In genomic region chr15:62492900-62493299, GRCh38 we compare ENCODE assay signal across 19 cellular contexts.
"Had no signal": no experiment of that assay in that cellular context is flagged by ENCODE, and none has a peak within 500 bp of the region (broad histone marks: within the 10 kb centered on the region; RNA-seq: fewer than 3 reads in every experiment).

No MANE protein-coding gene starts in this region.

- DNase-seq: activated CD4-positive, alpha-beta T cell treated with anti-CD3 and anti-CD28 coated beads, Interleukin-2, amount 10 ng/mL, durations not matched to agents 7 days and 5 days; activated CD4-positive, CD25-positive, alpha-beta regulatory T cell; activated naive CD8-positive, alpha-beta T cell treated with anti-CD3 and anti-CD28 coated beads for 36 hours; amygdala; body of pancreas; central memory CD4-positive, alpha-beta T cell; colonic mucosa; esophagus squamous epithelium; left cardiac atrium; naive thymus-derived CD4-positive, alpha-beta T cell; nucleus accumbens; posterior cingulate gyrus; stimulated activated CD4-positive, alpha-beta T cell treated with anti-CD3 and anti-CD28 coated beads, Interleukin-15, amount 100 ng/mL, for 24 hours; stimulated activated CD4-positive, alpha-beta T cell treated with anti-CD3 and anti-CD28 coated beads, Interleukin-4, amount 100 ng/mL, for 1 hour; stimulated activated naive CD4-positive, alpha-beta T cell; substantia nigra; transverse colon had no signal

- H3K4me1 ChIP-seq: body of pancreas, colonic mucosa had no signal

- H3K9me3 ChIP-seq: body of pancreas, colonic mucosa, esophagus squamous epithelium, transverse colon had no signal

- H3K27ac Mint-ChIP-seq: activated CD4-positive, alpha-beta T cell treated with anti-CD3 and anti-CD28 coated beads, Interleukin-2, amount 10 ng/mL, durations not matched to agents 7 days and 5 days; activated naive CD8-positive, alpha-beta T cell treated with anti-CD3 and anti-CD28 coated beads for 36 hours; naive thymus-derived CD4-positive, alpha-beta T cell; T-helper 2 cell treated with Interferon-gamma antibody and Interleukin-4, amounts not matched to agents 5 μg/mL and 100 μg/mL, for 36 hours had no signal

- H3K4me3 Mint-ChIP-seq: activated CD4-positive, alpha-beta T cell treated with anti-CD3 and anti-CD28 coated beads, Interleukin-2, amount 10 ng/mL, durations not matched to agents 7 days and 5 days; activated naive CD8-positive, alpha-beta T cell treated with anti-CD3 and anti-CD28 coated beads for 36 hours; naive thymus-derived CD4-positive, alpha-beta T cell; T-helper 2 cell treated with Interferon-gamma antibody and Interleukin-4, amounts not matched to agents 5 μg/mL and 100 μg/mL, for 36 hours had no signal

- H3K4me3 ChIP-seq: body of pancreas, colonic mucosa, esophagus squamous epithelium, skin epidermis, transverse colon had no signal

- H3K36me3 Mint-ChIP-seq: activated naive CD8-positive, alpha-beta T cell treated with anti-CD3 and anti-CD28 coated beads for 36 hours; naive thymus-derived CD4-positive, alpha-beta T cell had no signal

- H3K27ac ChIP-seq: body of pancreas, colonic mucosa, skin epidermis, transverse colon had no signal

- H3K4me1 Mint-ChIP-seq: activated CD4-positive, alpha-beta T cell treated with anti-CD3 and anti-CD28 coated beads, Interleukin-2, amount 10 ng/mL, durations not matched to agents 7 days and 5 days; activated naive CD8-positive, alpha-beta T cell treated with anti-CD3 and anti-CD28 coated beads for 36 hours; naive thymus-derived CD4-positive, alpha-beta T cell had no signal

- H3K27me3 Mint-ChIP-seq: activated CD4-positive, alpha-beta T cell treated with anti-CD3 and anti-CD28 coated beads, Interleukin-2, amount 10 ng/mL, durations not matched to agents 7 days and 5 days; activated naive CD8-positive, alpha-beta T cell treated with anti-CD3 and anti-CD28 coated beads for 36 hours had no signal

- ATAC-seq: body of pancreas; naive thymus-derived CD4-positive, alpha-beta T cell had no signal

- H3K9me3 Mint-ChIP-seq: activated CD4-positive, alpha-beta T cell treated with anti-CD3 and anti-CD28 coated beads, Interleukin-2, amount 10 ng/mL, durations not matched to agents 7 days and 5 days; activated naive CD8-positive, alpha-beta T cell treated with anti-CD3 and anti-CD28 coated beads for 36 hours; T-helper 2 cell treated with Interferon-gamma antibody and Interleukin-4, amounts not matched to agents 5 μg/mL and 100 μg/mL, for 36 hours had no signal

- H3K36me3 ChIP-seq: colonic mucosa, esophagus squamous epithelium, transverse colon had no signal

- H3K27me3 ChIP-seq: body of pancreas, colonic mucosa, esophagus squamous epithelium, transverse colon had no signal
